ENCODE assay signal across 8 cellular contexts in the genomic region with DNA sequence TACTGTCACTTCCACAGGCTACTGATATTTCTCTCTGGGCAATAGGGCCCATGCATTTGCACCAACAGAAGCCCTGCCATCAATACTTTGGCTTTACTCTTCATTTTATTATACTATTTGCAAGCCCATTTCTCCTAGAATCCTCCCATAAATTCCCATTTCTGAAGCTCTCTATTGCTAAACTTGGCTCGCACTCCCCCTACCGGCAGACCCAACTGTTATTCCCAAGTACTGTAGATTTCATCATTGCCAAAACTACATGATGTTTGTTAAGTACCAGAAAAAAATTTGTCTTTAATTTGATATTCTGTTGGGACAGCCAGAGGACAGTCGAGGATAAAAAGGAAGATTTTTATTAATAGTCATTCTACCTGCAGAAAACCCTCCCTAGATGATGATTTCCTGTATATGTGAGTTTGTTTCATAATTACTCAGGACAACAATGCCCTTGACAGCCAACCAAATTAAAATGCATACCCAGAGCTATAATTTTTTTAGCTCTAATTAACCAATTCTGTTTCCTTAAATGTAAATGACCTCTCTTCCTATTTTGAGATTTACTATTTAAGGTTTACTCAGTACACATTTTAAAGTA.
DNase-seq lines count a peak whose midpoint lies in the region; ATAC-seq, FAIRE-seq and TF ChIP-seq lines count a peak whose summit lies in the region.

No MANE protein-coding gene starts in this region.

- DNase-seq in D721Med (ENCODE audit: insufficient read length, low spot score) (no peak), HAP-1 (ENCODE audit: low spot score in 2 of 2) (peak; percentile 40 to 85), OCI-M1 (lab: John Stamatoyannopoulos, UW) (peak; percentile 89), ecto neural progenitor cell (ENCODE audit: low spot score) (peak; percentile 55), lung microvascular endothelial cell (ENCODE audit: low read depth in 2 of 2) (peak; percentile 76 to 89)

- no peaks in the 10 kb centered on the region for H3K36me3 ChIP-seq in HAP-1 (replicated peaks)

- ATAC-seq in GM19395 (IDR thresholded peaks at IDR 0.05; ENCODE audit: unreplicated experiment) (no peak), HG03135 (IDR thresholded peaks at IDR 0.05; ENCODE audit: unreplicated experiment) (no peak), HG03095 (IDR thresholded peaks at IDR 0.05; ENCODE audit: unreplicated experiment) (no peak)

- in situ Hi-C loops in HAP-1 (cut with MboI; ENCODE audit: low sequenced_read_pairs): no loop called here

- no peaks in the 10 kb centered on the region for H3K4me1 ChIP-seq in HAP-1

- FAIRE-seq in D721Med (lab: Jason Lieb, UNC): no peak

- no peak overlapping the region for H3K4me3 ChIP-seq in HAP-1

- peaks cover 5% of the 10 kb centered on the region for H3K27me3 ChIP-seq in HAP-1 (ENCODE audit: low read depth)

- H3K9me3 ChIP-seq in HAP-1: no peaks in the 10 kb centered on the region

- peak; percentile 76 for TF ChIP-seq CTCF in D721Med (IDR thresholded peaks at IDR 0.05; ENCODE audit: insufficient read depth, missing control alignments)
